ENCODE assay signal across 1 cellular context in the genomic region with DNA sequence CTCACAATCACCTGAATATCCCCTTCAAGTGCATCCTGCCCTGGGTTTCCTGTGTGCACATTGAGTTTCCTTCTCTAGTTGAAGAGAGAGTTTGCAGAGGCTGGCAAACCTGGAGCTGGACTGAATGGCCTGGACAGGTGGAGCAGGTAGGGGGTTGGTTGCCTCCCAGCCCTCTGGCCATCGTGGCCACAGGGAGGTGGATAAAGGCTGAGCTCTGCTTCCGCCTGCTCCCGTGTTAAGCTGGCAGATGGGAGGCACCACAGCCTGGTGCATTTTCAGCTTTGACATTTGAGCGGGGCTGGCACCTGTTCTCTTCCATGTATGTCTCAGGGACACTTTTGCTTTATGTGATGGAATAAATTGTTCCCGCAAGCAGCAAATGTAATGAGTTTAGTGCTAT.
TF ChIP-seq lines count a peak whose summit lies in the region.

No MANE protein-coding gene starts in this region.

TF ChIP-seq in SK-N-SH treated with all-trans-retinoic acid at 6 μM for 48 hours, 23 proteins besides CTCF, POLR2A, EP300 and RAD21 (continued from another document):
- TF ChIP-seq, protein P1, sequence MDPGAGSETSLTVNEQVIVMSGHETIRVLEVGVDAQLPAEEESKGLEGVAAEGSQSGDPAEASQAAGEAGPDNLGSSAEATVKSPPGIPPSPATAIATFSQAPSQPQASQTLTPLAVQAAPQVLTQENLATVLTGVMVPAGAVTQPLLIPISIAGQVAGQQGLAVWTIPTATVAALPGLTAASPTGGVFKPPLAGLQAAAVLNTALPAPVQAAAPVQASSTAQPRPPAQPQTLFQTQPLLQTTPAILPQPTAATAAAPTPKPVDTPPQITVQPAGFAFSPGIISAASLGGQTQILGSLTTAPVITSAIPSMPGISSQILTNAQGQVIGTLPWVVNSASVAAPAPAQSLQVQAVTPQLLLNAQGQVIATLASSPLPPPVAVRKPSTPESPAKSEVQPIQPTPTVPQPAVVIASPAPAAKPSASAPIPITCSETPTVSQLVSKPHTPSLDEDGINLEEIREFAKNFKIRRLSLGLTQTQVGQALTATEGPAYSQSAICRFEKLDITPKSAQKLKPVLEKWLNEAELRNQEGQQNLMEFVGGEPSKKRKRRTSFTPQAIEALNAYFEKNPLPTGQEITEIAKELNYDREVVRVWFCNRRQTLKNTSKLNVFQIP (CRISPR knock-in tag; IDR thresholded peaks at IDR 0.05; ENCODE audit: borderline replicate concordance, low read depth) = no peak
- TF ChIP-seq BACH2 (CRISPR knock-in tag; IDR thresholded peaks at IDR 0.05; ENCODE audit: borderline replicate concordance) = no peak
